ENCODE assay signal across 21 cellular contexts in the genomic region with DNA sequence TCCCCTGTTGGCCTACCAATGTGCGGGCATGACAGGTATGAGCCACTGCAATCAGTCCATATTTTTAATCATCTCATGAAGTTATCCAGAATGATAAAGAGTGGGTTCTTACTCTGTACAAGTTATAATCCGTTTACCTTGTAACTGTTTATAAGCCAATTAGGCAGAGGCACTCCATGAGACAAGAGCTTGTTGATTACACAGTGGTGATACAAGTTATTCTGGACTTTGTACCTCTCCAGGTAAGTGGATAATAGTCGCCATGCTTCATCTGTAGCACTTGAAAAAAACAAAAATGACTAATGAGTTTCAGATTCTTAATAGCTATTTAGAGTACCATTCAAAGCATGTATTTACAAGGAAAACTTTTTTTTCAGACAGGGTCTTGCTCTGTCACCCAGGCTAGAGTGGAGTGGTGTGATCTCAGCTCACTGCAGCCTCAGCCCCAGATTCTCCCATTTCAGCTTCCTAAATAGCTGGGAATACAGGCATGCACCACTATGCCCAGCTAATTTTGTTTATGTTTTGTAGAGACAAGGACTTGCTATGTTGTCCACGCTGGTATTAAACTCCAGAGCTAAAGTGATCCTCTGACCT. TPM values are rescaled to one million over a fixed set of nuclear protein-coding genes. Genes with fewer than 3 reads are reported as not detected.
DNase-seq lines count a peak whose midpoint lies in the region; ATAC-seq and TF ChIP-seq lines count a peak whose summit lies in the region.
"Had no signal": no experiment of that assay in that cellular context is flagged by ENCODE, and none has a peak within 500 bp of the region (broad histone marks: within the 10 kb centered on the region; RNA-seq: fewer than 3 reads in every experiment).

No MANE protein-coding gene starts in this region.

- no peaks in the 10 kb centered on the region for H3K9me3 ChIP-seq in SK-N-MC (ENCODE audit: low read depth, low read length)
- H3K9me3 ChIP-seq in left lung: no peaks in the 10 kb centered on the region
- H3K9me3 ChIP-seq in mesenchymal stem cell (ENCODE audit: control insufficient read depth, low read length): no peaks in the 10 kb centered on the region
- no peaks in the 10 kb centered on the region for H3K9me3 ChIP-seq in Caco-2

- H3K27me3 ChIP-seq in left lung: no peaks in the 10 kb centered on the region
- H3K27me3 ChIP-seq in mesenchymal stem cell (ENCODE audit: control insufficient read depth in 1 of 2, insufficient read depth in 1 of 2, low read length in 2 of 2): no peaks in the 10 kb centered on the region
- H3K27me3 ChIP-seq in Caco-2 (replicated peaks; ENCODE audit: control insufficient read depth, insufficient read depth, low read length): no peaks in the 10 kb centered on the region

- peaks cover 4% of the 10 kb centered on the region for H3K4me1 Mint-ChIP-seq in activated CD4-positive, alpha-beta memory T cell treated with anti-CD3 and anti-CD28 coated beads for 36 hours (ENCODE audit: low read depth)
- H3K4me1 Mint-ChIP-seq in activated CD4-positive, alpha-beta memory T cell treated with anti-CD3 and anti-CD28 coated beads, Interleukin-2, amount 10 ng/mL, durations not matched to agents 7 days and 5 days: peaks cover 6% of the 10 kb centered on the region
- peaks cover 21% of the 10 kb centered on the region for H3K4me1 Mint-ChIP-seq in Caco-2 (ENCODE audit: low read depth, unreplicated experiment)
- H3K4me1 Mint-ChIP-seq in activated CD8-positive, alpha-beta T cell treated with anti-CD3 and anti-CD28 coated beads, Interleukin-2, amount 10 ng/mL, durations not matched to agents 7 days and 5 days (ENCODE audit: low read depth): peaks cover 6% of the 10 kb centered on the region
- H3K4me1 Mint-ChIP-seq: activated T-helper 17 cell treated with anti-CD3 and anti-CD28 coated beads, Interleukin-2, amount 50 U/mL, for 72 hours had no signal

- ATAC-seq in left lung: peak; percentile 64
- no peak for ATAC-seq in activated CD8-positive, alpha-beta T cell treated with anti-CD3 and anti-CD28 coated beads, Interleukin-2, amount 10 ng/mL, durations not matched to agents 7 days and 5 days
- ATAC-seq: activated T-helper 17 cell treated with anti-CD3 and anti-CD28 coated beads, Interleukin-2, amount 50 U/mL, for 72 hours had no signal

- H3K27ac ChIP-seq in SK-N-MC (peak overlapping the region; percentile 45; the same call in 1 of the 2 replicates), left lung (no peak overlapping the region), mesenchymal stem cell (ENCODE audit: low read length, poor library complexity, severe bottlenecking) (no peak overlapping the region)
- H3K27ac ChIP-seq: parathyroid adenoma had no signal

- TF ChIP-seq CTCF in left lung (IDR thresholded peaks at IDR 0.05) (no peak), Caco-2 (IDR thresholded peaks at IDR 0.05; ENCODE audit: insufficient read depth in 1 of 2, low read depth in 1 of 2, low read length in 1 of 2, severe bottlenecking in 1 of 2, unreplicated experiment in 1 of 2) (no peak)

- POLR2A ChIA-PET in activated CD4-positive, alpha-beta memory T cell treated with anti-CD3 and anti-CD28 coated beads for 36 hours (lab: Charles Lee): interaction anchor here (1.1 kb wide), 1 partner anchor 18 kb away, joined by 3 read pairs; no protein-coding TSS in a partner anchor
- POLR2A ChIA-PET in activated CD4-positive, alpha-beta memory T cell treated with anti-CD3 and anti-CD28 coated beads, Interleukin-2, amount 10 ng/mL, durations not matched to agents 7 days and 5 days (lab: Charles Lee): interaction anchor here (0.6 to 1.4 kb wide), 4 partner anchors 11 to 203 kb away, joined by 3 to 9 read pairs (median 4); partner anchors contain the start of gene NUP160
- POLR2A ChIA-PET in Caco-2 (lab: Charles Lee): interaction anchor here (1.1 kb wide), 2 partner anchors 63 to 70 kb away, joined by 3 read pairs; partner anchors contain the start of genes AGBL2 and NUP160
- POLR2A ChIA-PET in activated CD8-positive, alpha-beta T cell treated with anti-CD3 and anti-CD28 coated beads, Interleukin-2, amount 10 ng/mL, durations not matched to agents 7 days and 5 days (lab: Charles Lee): no interaction called here

- H3K4me2 ChIP-seq in mesenchymal stem cell (ENCODE audit: low read length, poor library complexity, severe bottlenecking): no peak overlapping the region

- no peaks in the 10 kb centered on the region for H3K9me3 Mint-ChIP-seq in activated CD4-positive, alpha-beta memory T cell treated with anti-CD3 and anti-CD28 coated beads for 36 hours
- no peaks in the 10 kb centered on the region for H3K9me3 Mint-ChIP-seq in activated CD4-positive, alpha-beta memory T cell treated with anti-CD3 and anti-CD28 coated beads, Interleukin-2, amount 10 ng/mL, durations not matched to agents 7 days and 5 days
- H3K9me3 Mint-ChIP-seq in Caco-2 (ENCODE audit: unreplicated experiment): no peaks in the 10 kb centered on the region
- no peaks in the 10 kb centered on the region for H3K9me3 Mint-ChIP-seq in activated CD8-positive, alpha-beta T cell treated with anti-CD3 and anti-CD28 coated beads, Interleukin-2, amount 10 ng/mL, durations not matched to agents 7 days and 5 days (ENCODE audit: insufficient read depth)
- H3K9me3 Mint-ChIP-seq: activated T-helper 17 cell treated with anti-CD3 and anti-CD28 coated beads, Interleukin-2, amount 50 U/mL, for 72 hours had no signal

- no peak overlapping the region for H2BK12ac ChIP-seq in mesenchymal stem cell (ENCODE audit: low read length in 2 of 2)

- WGBS in mesenchymal stem cell: 55% methylated on average over 2 of the region's 4 CpGs

- H2AFZ ChIP-seq in mesenchymal stem cell (ENCODE audit: low read depth, low read length): no peak overlapping the region
- H2AFZ ChIP-seq: parathyroid adenoma had no signal

- peaks cover 81% of the 10 kb centered on the region for H3K36me3 ChIP-seq in SK-N-MC (ENCODE audit: insufficient read depth, low read length)
- H3K36me3 ChIP-seq in left lung: peaks cover 0 to 99% of the 10 kb centered on the region in 2 donors
- H3K36me3 ChIP-seq in mesenchymal stem cell (ENCODE audit: control insufficient read depth in 1 of 2, insufficient read depth in 2 of 2, low read depth in 1 of 2, low read length in 2 of 2): peaks cover 33 to 77% of the 10 kb centered on the region in 2 experiments
- H3K36me3 ChIP-seq in Caco-2 (ENCODE audit: control insufficient read depth, insufficient read depth, low read length): peaks cover 3% of the 10 kb centered on the region

- no peaks in the 10 kb centered on the region for H3K79me1 ChIP-seq in mesenchymal stem cell (replicated peaks; ENCODE audit: low read length, poor library complexity, severe bottlenecking)

- H3K4me3 ChIP-seq in SK-N-MC (no peak overlapping the region), left lung (no peak overlapping the region), mesenchymal stem cell (ENCODE audit: insufficient read depth in 1 of 2, low read depth in 1 of 2, low read length in 2 of 2) (no peak overlapping the region), Caco-2 (ENCODE audit: low read depth, low read length) (no peak overlapping the region)

- H3K4me3 Mint-ChIP-seq in activated CD4-positive, alpha-beta memory T cell treated with anti-CD3 and anti-CD28 coated beads for 36 hours: no peak overlapping the region
- H3K4me3 Mint-ChIP-seq in activated CD4-positive, alpha-beta memory T cell treated with anti-CD3 and anti-CD28 coated beads, Interleukin-2, amount 10 ng/mL, durations not matched to agents 7 days and 5 days: no peak overlapping the region
- no peak overlapping the region for H3K4me3 Mint-ChIP-seq in Caco-2 (ENCODE audit: unreplicated experiment)
- H3K4me3 Mint-ChIP-seq in activated CD8-positive, alpha-beta T cell treated with anti-CD3 and anti-CD28 coated beads, Interleukin-2, amount 10 ng/mL, durations not matched to agents 7 days and 5 days: no peak overlapping the region
- H3K4me3 Mint-ChIP-seq: activated naive CD8-positive, alpha-beta T cell; activated T-helper 17 cell treated with anti-CD3 and anti-CD28 coated beads, Interleukin-2, amount 50 U/mL, for 72 hours had no signal

- H3K9ac ChIP-seq in SK-N-MC (ENCODE audit: insufficient read length): no peak overlapping the region
- no peak overlapping the region for H3K9ac ChIP-seq in mesenchymal stem cell (ENCODE audit: low read length)
- H3K9ac ChIP-seq: parathyroid adenoma had no signal

- CTCF ChIA-PET in activated CD4-positive, alpha-beta memory T cell treated with anti-CD3 and anti-CD28 coated beads for 36 hours (lab: Charles Lee): interaction anchor here (1.3 kb wide), 1 partner anchor 23 kb away, joined by 3 read pairs; no protein-coding TSS in a partner anchor
- CTCF ChIA-PET in activated CD4-positive, alpha-beta memory T cell treated with anti-CD3 and anti-CD28 coated beads, Interleukin-2, amount 10 ng/mL, durations not matched to agents 7 days and 5 days (lab: Charles Lee): no interaction called here
- CTCF ChIA-PET in Caco-2 (lab: Charles Lee): no interaction called here
- CTCF ChIA-PET in activated CD8-positive, alpha-beta T cell treated with anti-CD3 and anti-CD28 coated beads, Interleukin-2, amount 10 ng/mL, durations not matched to agents 7 days and 5 days (lab: Charles Lee): no interaction called here

- no peak overlapping the region for H2BK5ac ChIP-seq in mesenchymal stem cell (ENCODE audit: low read depth, low read length, poor library complexity, severe bottlenecking)

- H3K27me3 Mint-ChIP-seq in activated CD4-positive, alpha-beta memory T cell treated with anti-CD3 and anti-CD28 coated beads for 36 hours: no peaks in the 10 kb centered on the region
- H3K27me3 Mint-ChIP-seq in activated CD4-positive, alpha-beta memory T cell treated with anti-CD3 and anti-CD28 coated beads, Interleukin-2, amount 10 ng/mL, durations not matched to agents 7 days and 5 days: no peaks in the 10 kb centered on the region
- H3K27me3 Mint-ChIP-seq in Caco-2 (ENCODE audit: insufficient read depth, unreplicated experiment): no peaks in the 10 kb centered on the region
- no peaks in the 10 kb centered on the region for H3K27me3 Mint-ChIP-seq in activated CD8-positive, alpha-beta T cell treated with anti-CD3 and anti-CD28 coated beads, Interleukin-2, amount 10 ng/mL, durations not matched to agents 7 days and 5 days (ENCODE audit: low read depth)
- H3K27me3 Mint-ChIP-seq: activated naive CD8-positive, alpha-beta T cell; activated T-helper 17 cell treated with anti-CD3 and anti-CD28 coated beads, Interleukin-2, amount 50 U/mL, for 72 hours had no signal

- H3K18ac ChIP-seq in mesenchymal stem cell (ENCODE audit: low read depth in 1 of 2, low read length in 2 of 2): no peak overlapping the region

- intact Hi-C loops in activated CD4-positive, alpha-beta memory T cell treated with anti-CD3 and anti-CD28 coated beads for 36 hours (cut with micrococcal nuclease): no loop called here
- intact Hi-C loops in left lung (cut with DNase I): no loop called here
- intact Hi-C loops in Caco-2 (cut with micrococcal nuclease; ENCODE audit: unreplicated experiment): no loop called here

- H2AK5ac ChIP-seq in mesenchymal stem cell (ENCODE audit: low read length, severe bottlenecking): no peak overlapping the region

- H4K91ac ChIP-seq in mesenchymal stem cell (ENCODE audit: low read length): no peak overlapping the region

- H4K8ac ChIP-seq in mesenchymal stem cell (ENCODE audit: low read length): no peak overlapping the region

- no peak overlapping the region for H2BK120ac ChIP-seq in mesenchymal stem cell (ENCODE audit: low read depth, low read length)

- H3K4me1 ChIP-seq in left lung: no peaks in the 10 kb centered on the region
- no peaks in the 10 kb centered on the region for H3K4me1 ChIP-seq in mesenchymal stem cell (ENCODE audit: control insufficient read depth, insufficient read depth, low read depth, low read length)
- peaks cover 17% of the 10 kb centered on the region for H3K4me1 ChIP-seq in Caco-2
- H3K4me1 ChIP-seq: parathyroid adenoma had no signal

- peaks cover 35% of the 10 kb centered on the region for H3K36me3 Mint-ChIP-seq in activated CD4-positive, alpha-beta memory T cell treated with anti-CD3 and anti-CD28 coated beads for 36 hours
- H3K36me3 Mint-ChIP-seq in activated CD4-positive, alpha-beta memory T cell treated with anti-CD3 and anti-CD28 coated beads, Interleukin-2, amount 10 ng/mL, durations not matched to agents 7 days and 5 days (ENCODE audit: low read depth): peaks cover 48% of the 10 kb centered on the region
- H3K36me3 Mint-ChIP-seq in Caco-2 (ENCODE audit: insufficient read depth, unreplicated experiment): peaks cover 91% of the 10 kb centered on the region
- peaks cover 45% of the 10 kb centered on the region for H3K36me3 Mint-ChIP-seq in activated CD8-positive, alpha-beta T cell treated with anti-CD3 and anti-CD28 coated beads, Interleukin-2, amount 10 ng/mL, durations not matched to agents 7 days and 5 days (ENCODE audit: low read depth)

- H3K27ac Mint-ChIP-seq in activated CD4-positive, alpha-beta memory T cell treated with anti-CD3 and anti-CD28 coated beads for 36 hours: peak overlapping the region; percentile 38
- H3K27ac Mint-ChIP-seq in activated CD4-positive, alpha-beta memory T cell treated with anti-CD3 and anti-CD28 coated beads, Interleukin-2, amount 10 ng/mL, durations not matched to agents 7 days and 5 days: no peak overlapping the region
- H3K27ac Mint-ChIP-seq in Caco-2 (ENCODE audit: unreplicated experiment): no peak overlapping the region
- H3K27ac Mint-ChIP-seq in activated CD8-positive, alpha-beta T cell treated with anti-CD3 and anti-CD28 coated beads, Interleukin-2, amount 10 ng/mL, durations not matched to agents 7 days and 5 days: no peak overlapping the region
- H3K27ac Mint-ChIP-seq: activated T-helper 17 cell treated with anti-CD3 and anti-CD28 coated beads, Interleukin-2, amount 50 U/mL, for 72 hours had no signal

- no TSS peak for BruUV-seq in Caco-2 (replicated peaks; lab: Mats Ljungman, UMichigan)

- no peak overlapping the region for H3K23ac ChIP-seq in mesenchymal stem cell (ENCODE audit: low read length in 2 of 2)

- no peak for DNase-seq in activated CD4-positive, alpha-beta memory T cell treated with anti-CD3 and anti-CD28 coated beads for 36 hours
- no peak for DNase-seq in activated CD4-positive, alpha-beta memory T cell treated with anti-CD3 and anti-CD28 coated beads, Interleukin-2, amount 10 ng/mL, durations not matched to agents 7 days and 5 days
- DNase-seq in LoVo (ENCODE audit: low spot score) (peak; percentile 46), SK-N-MC (ENCODE audit: low read depth, low spot score) (no peak), left lung (no peak), mesenchymal stem cell (no peak), Caco-2 (no peak)
- no peak for DNase-seq in activated CD8-positive, alpha-beta T cell treated with anti-CD3 and anti-CD28 coated beads, Interleukin-2, amount 10 ng/mL, durations not matched to agents 7 days and 5 days
- DNase-seq: activated CD4-positive, alpha-beta T cell treated with anti-CD3 and anti-CD28 coated beads, Interleukin-2, amount 50 U/mL, for 4 hours; activated CD8-positive, alpha-beta memory T cell treated with anti-CD3 and anti-CD28 coated beads, Interleukin-2, amount 50 U/mL, for 4 hours; foreskin melanocyte; H7; hypothalamus; NCI-H2029 treated with DMSO at 0.1 percent for 48 hours; NCI-H446 treated with DMSO at 0.1 percent for 48 hours; stimulated activated CD4-positive, alpha-beta T cell treated with anti-CD3 and anti-CD28 coated beads, Interleukin-1b, Interleukin-23, amount 100 ng/mL, for 48 hours; stimulated activated naive CD4-positive, alpha-beta T cell treated with Interleukin-2 at 50 U/mL for 16 hours; T-helper 2 cell had no signal

- no peak overlapping the region for H2BK15ac ChIP-seq in mesenchymal stem cell (ENCODE audit: low read depth, poor library complexity, severe bottlenecking)

- H3K14ac ChIP-seq in mesenchymal stem cell (ENCODE audit: low read length in 2 of 2): no peak overlapping the region

- no peak overlapping the region for H3K4ac ChIP-seq in mesenchymal stem cell (ENCODE audit: low read depth in 1 of 2, low read length in 2 of 2)

RNA-seq across cellular contexts. Expression of gene FNBP4, which starts 17.7 kb away (rescaled TPM):
- total RNA-seq in activated CD4-positive, alpha-beta memory T cell treated with anti-CD3 and anti-CD28 coated beads for 36 hours: 100 to 1,000 TPM in 1 of 2 experiments, 10 to 100 TPM in 1; 93.5 to 114 TPM
- 100 to 1,000 TPM; 123 to 136 TPM for total RNA-seq in activated CD4-positive, alpha-beta memory T cell treated with anti-CD3 and anti-CD28 coated beads, Interleukin-2, amount 10 ng/mL, durations not matched to agents 7 days and 5 days
- total RNA-seq in left lung (10 to 100 TPM; 58.4 to 61.3 TPM), Caco-2 (2022) (104 and 112 TPM in 2 replicates)
- 59.5 TPM for polyA plus RNA-seq in mesenchymal stem cell (2013, experiment 1 of 2)
- 54.7 TPM for polyA plus RNA-seq in mesenchymal stem cell (2013, experiment 2 of 2)
- total RNA-seq in activated CD8-positive, alpha-beta T cell treated with anti-CD3 and anti-CD28 coated beads, Interleukin-2, amount 10 ng/mL, durations not matched to agents 7 days and 5 days: 100 to 1,000 TPM; 129 to 136 TPM
